Comparison of ENCODE assay signal across 20 cellular contexts in genomic region chr10:88920198-88920597, GRCh38. TPM values are rescaled to one million over a fixed set of nuclear protein-coding genes. Genes with fewer than 3 reads are reported as not detected.
DNase-seq lines count a peak whose midpoint lies in the region; ATAC-seq and TF ChIP-seq lines count a peak whose summit lies in the region.
"Had no signal": no experiment of that assay in that cellular context is flagged by ENCODE, and none has a peak within 500 bp of the region (broad histone marks: within the 10 kb centered on the region; RNA-seq: fewer than 3 reads in every experiment).

No MANE protein-coding gene starts in this region.

- no peak overlapping the region for H3K4me3 ChIP-seq in breast epithelium
- H3K4me3 ChIP-seq in choroid plexus epithelial cell (ENCODE audit: low read depth, low read length) = no peak overlapping the region
- H3K4me3 ChIP-seq in foreskin fibroblast (ENCODE audit: low read depth in 1 of 2, low read length in 2 of 2) = no peak overlapping the region

- H3K9me3 ChIP-seq in breast epithelium = no peaks in the 10 kb centered on the region
- H3K9me3 ChIP-seq: BE2C had no signal

- no peak overlapping the region for H3K27ac Mint-ChIP-seq in MCF 10A (ENCODE audit: low read depth, unreplicated experiment)
- H3K27ac Mint-ChIP-seq in progenitor cell of endocrine pancreas = no peak overlapping the region
- H3K27ac Mint-ChIP-seq in activated CD4-positive, alpha-beta T cell treated with anti-CD3 and anti-CD28 coated beads for 36 hours = no peak overlapping the region
- H3K27ac Mint-ChIP-seq: CD4-positive, CD25-positive, alpha-beta regulatory T cell had no signal

- H3K27ac ChIP-seq in breast epithelium = no peak overlapping the region
- H3K27ac ChIP-seq: 22Rv1 had no signal

- no peaks in the 10 kb centered on the region for H3K9me3 Mint-ChIP-seq in MCF 10A (ENCODE audit: unreplicated experiment)
- H3K9me3 Mint-ChIP-seq in progenitor cell of endocrine pancreas (ENCODE audit: low read depth) = no peaks in the 10 kb centered on the region
- no peaks in the 10 kb centered on the region for H3K9me3 Mint-ChIP-seq in activated CD4-positive, alpha-beta T cell treated with anti-CD3 and anti-CD28 coated beads for 36 hours (ENCODE audit: low read depth)
- H3K9me3 Mint-ChIP-seq: CD4-positive, CD25-positive, alpha-beta regulatory T cell had no signal

- H3K36me3 ChIP-seq in breast epithelium = no peaks in the 10 kb centered on the region
- H3K36me3 ChIP-seq: BE2C had no signal

- H3K4me1 Mint-ChIP-seq in MCF 10A (ENCODE audit: insufficient read depth, unreplicated experiment) (peaks cover 11% of the 10 kb centered on the region), progenitor cell of endocrine pancreas (ENCODE audit: low read depth) (peaks cover 3% of the 10 kb centered on the region)
- H3K4me1 Mint-ChIP-seq in activated CD4-positive, alpha-beta T cell treated with anti-CD3 and anti-CD28 coated beads for 36 hours = peaks cover 8% of the 10 kb centered on the region

- intact Hi-C loops in MCF 10A (cut with micrococcal nuclease) = no loop called here
- intact Hi-C loops in breast epithelium (cut with DNase I; ENCODE audit: low total_unique reads) = no loop called here
- intact Hi-C loops in activated CD4-positive, alpha-beta T cell treated with anti-CD3 and anti-CD28 coated beads for 36 hours (cut with DNase I, micrococcal nuclease) = no loop called here
- intact Hi-C loops in sciatic nerve (cut with DNase I) = no loop called here

- no TSS peak for BruUV-seq in MCF 10A (replicated peaks; lab: Mats Ljungman, UMichigan)

- ATAC-seq in activated CD4-positive, alpha-beta T cell treated with anti-CD3 and anti-CD28 coated beads for 36 hours = no peak
- no peak for ATAC-seq in sciatic nerve

- no peak for TF ChIP-seq CTCF in MCF 10A (IDR thresholded peaks at IDR 0.05; ENCODE audit: unreplicated experiment)
- no peak for TF ChIP-seq CTCF in breast epithelium (IDR thresholded peaks at IDR 0.05)
- no peak for TF ChIP-seq CTCF in choroid plexus epithelial cell (conservative IDR thresholded peaks at IDR 0.05; ENCODE audit: low read depth, low read length)
- TF ChIP-seq CTCF in foreskin fibroblast (IDR thresholded peaks at IDR 0.05; ENCODE audit: low read depth, low read length) = no peak
- TF ChIP-seq CTCF in progenitor cell of endocrine pancreas (IDR thresholded peaks at IDR 0.05; ENCODE audit: unreplicated experiment) = no peak

- no peaks in the 10 kb centered on the region for H3K4me1 ChIP-seq in breast epithelium

- H3K36me3 Mint-ChIP-seq in MCF 10A (ENCODE audit: insufficient read depth, unreplicated experiment) = peaks cover 21% of the 10 kb centered on the region
- H3K36me3 Mint-ChIP-seq in progenitor cell of endocrine pancreas (ENCODE audit: insufficient read depth) = no peaks in the 10 kb centered on the region
- H3K36me3 Mint-ChIP-seq in activated CD4-positive, alpha-beta T cell treated with anti-CD3 and anti-CD28 coated beads for 36 hours (ENCODE audit: low read depth) = peaks cover 35% of the 10 kb centered on the region

- TF ChIP-seq POLR2A in breast epithelium (IDR thresholded peaks at IDR 0.05) = no peak

- no peaks in the 10 kb centered on the region for H3K27me3 ChIP-seq in breast epithelium
- H3K27me3 ChIP-seq: BE2C had no signal

- CTCF ChIA-PET in MCF 10A (lab: Yijun Ruan, JAX) = interaction anchor here (0.6 to 2.4 kb wide), 6 partner anchors 13 to 449 kb away, joined by 3 to 21 read pairs (median 4); no protein-coding TSS in a partner anchor
- CTCF ChIA-PET in activated CD4-positive, alpha-beta T cell treated with anti-CD3 and anti-CD28 coated beads for 36 hours (lab: Charles Lee) = interaction anchor here (0.9 to 2.6 kb wide), 6 partner anchors 9 to 85 kb away, joined by 3 to 11 read pairs (median 4); no protein-coding TSS in a partner anchor

- H3K4me3 Mint-ChIP-seq in MCF 10A (ENCODE audit: unreplicated experiment) (no peak overlapping the region), progenitor cell of endocrine pancreas (ENCODE audit: low read depth) (no peak overlapping the region)
- no peak overlapping the region for H3K4me3 Mint-ChIP-seq in activated CD4-positive, alpha-beta T cell treated with anti-CD3 and anti-CD28 coated beads for 36 hours
- H3K4me3 Mint-ChIP-seq: CD4-positive, CD25-positive, alpha-beta regulatory T cell had no signal

- DNase-seq in MCF 10A (ENCODE audit: unreplicated experiment) = peak; percentile 36
- no peak for DNase-seq in breast epithelium (ENCODE audit: low spot score in 2 of 2)
- DNase-seq in choroid plexus epithelial cell (ENCODE audit: low read depth) = peak; percentile 74
- peak; percentile 52 to 79 for DNase-seq in foreskin fibroblast
- no peak for DNase-seq in progenitor cell of endocrine pancreas (ENCODE audit: low spot score, unreplicated experiment)
- no peak for DNase-seq in activated CD4-positive, alpha-beta T cell treated with anti-CD3 and anti-CD28 coated beads for 36 hours
- no peak for DNase-seq in sciatic nerve (ENCODE audit: low spot score)
- DNase-seq in kidney tubule cell (ENCODE audit: low spot score) = no peak
- DNase-seq: BE2C; CD4-positive, CD25-positive, alpha-beta regulatory T cell; COR-L47; DMS 273 treated with DMSO at 0.1 percent for 48 hours; DND-41; GDM1; NCI-H1417 treated with DMSO at 0.1 percent for 48 hours; NCI-H187 treated with DMSO at 0.1 percent for 48 hours; NCI-H226; NCI-H524 treated with DMSO at 0.1 percent for 48 hours; SHP77 had no signal

- POLR2A ChIA-PET in MCF 10A (lab: Yijun Ruan, JAX) = interaction anchor here (1.0 to 1.6 kb wide), 7 partner anchors 12 to 70 kb away, joined by 4 to 7 read pairs (median 5); partner anchors contain the start of genes FAS and STAMBPL1
- POLR2A ChIA-PET in activated CD4-positive, alpha-beta T cell treated with anti-CD3 and anti-CD28 coated beads for 36 hours (lab: Charles Lee) = no interaction called here

- no peaks in the 10 kb centered on the region for H3K27me3 Mint-ChIP-seq in MCF 10A (ENCODE audit: insufficient read depth, unreplicated experiment)
- no peaks in the 10 kb centered on the region for H3K27me3 Mint-ChIP-seq in progenitor cell of endocrine pancreas
- no peaks in the 10 kb centered on the region for H3K27me3 Mint-ChIP-seq in activated CD4-positive, alpha-beta T cell treated with anti-CD3 and anti-CD28 coated beads for 36 hours
- H3K27me3 Mint-ChIP-seq: CD4-positive, CD25-positive, alpha-beta regulatory T cell had no signal

RNA-seq across cellular contexts. Expression of gene ACTA2, which starts 32.4 kb away (rescaled TPM):
- total RNA-seq in MCF 10A (2022) (25.4 and 25.6 TPM in 2 replicates), breast epithelium (1,000 to 10,000 TPM in 2 of 3 donors, 10 to 100 TPM in 1; 87.9 to 1,054 (median 1,036) TPM), progenitor cell of endocrine pancreas (4.1 and 6.0 TPM in 2 replicates), sciatic nerve (573 TPM)
- total RNA-seq in activated CD4-positive, alpha-beta T cell treated with anti-CD3 and anti-CD28 coated beads for 36 hours = 10 to 100 TPM in 1 of 2 experiments, 1 to 10 TPM in 1; 8.5 to 10.2 TPM

RNA-seq across cellular contexts. Expression of gene STAMBPL1, which starts 40.2 kb away (rescaled TPM):
- total RNA-seq in MCF 10A (2022) = 18.9 and 29.2 TPM in 2 replicates
- 10 to 100 TPM; 17.1 to 21.0 (median 17.9) TPM for total RNA-seq in breast epithelium
- 1.3 TPM in 2 replicates for total RNA-seq in progenitor cell of endocrine pancreas
- 10 to 100 TPM; 36.6 to 40.2 TPM for total RNA-seq in activated CD4-positive, alpha-beta T cell treated with anti-CD3 and anti-CD28 coated beads for 36 hours
- total RNA-seq in sciatic nerve = 13.6 TPM

Comparison
In these comparisons a context has a peak if more than half of its experiments do, and no peak if none do; other contexts are left out.
1. DNase-seq: peak in MCF 10A (single experiment), choroid plexus epithelial cell (single experiment) and foreskin fibroblast (2 of 2); none in breast epithelium (0 of 2), progenitor cell of endocrine pancreas (single experiment), activated CD4-positive, alpha-beta T cell treated with anti-CD3 and anti-CD28 coated beads for 36 hours (single experiment), sciatic nerve (single experiment) and kidney tubule cell (single experiment).